In genomic region chr9:114339130-114339908, GRCh38 we compare ENCODE assay signal across 8 cellular contexts. TPM values are rescaled to one million over a fixed set of nuclear protein-coding genes. Genes with fewer than 3 reads are reported as not detected.
DNase-seq lines count a peak whose midpoint lies in the region; ATAC-seq and TF ChIP-seq lines count a peak whose summit lies in the region.

No MANE protein-coding gene starts in this region.

- H3K9me3 ChIP-seq in RWPE2 (ENCODE audit: severe bottlenecking) (no peaks in the 10 kb centered on the region), cardiac muscle cell (ENCODE audit: low read depth) (no peaks in the 10 kb centered on the region), sigmoid colon (no peaks in the 10 kb centered on the region)

- TF ChIP-seq CTCF in GM12864 (IDR thresholded peaks at IDR 0.05; ENCODE audit: low read depth, low read length, missing control alignments) (peak; percentile 89), RWPE2 (IDR thresholded peaks at IDR 0.05; ENCODE audit: poor library complexity, severe bottlenecking) (peak; percentile 86), cardiac muscle cell (IDR thresholded peaks at IDR 0.05; ENCODE audit: low read depth, low read length) (peak; percentile 95), sigmoid colon (IDR thresholded peaks at IDR 0.05) (peak; percentile 45 to 77 (median 66))

- WGBS in sigmoid colon, 2 donors = 84 to 86% methylated on average over 16 of the region's 16 CpGs

- intact Hi-C loops in sigmoid colon (cut with DNase I) = no loop called here

- H3K4me1 ChIP-seq in RWPE2 (ENCODE audit: insufficient read depth, poor library complexity, severe bottlenecking) (peaks cover 8% of the 10 kb centered on the region), cardiac muscle cell (ENCODE audit: low read depth) (no peaks in the 10 kb centered on the region), sigmoid colon (peaks cover 0 to 14% (median 13%) of the 10 kb centered on the region in 4 donors)

- H3K27ac ChIP-seq in RWPE2 (ENCODE audit: poor library complexity, severe bottlenecking) = no peak overlapping the region
- no peak overlapping the region for H3K27ac ChIP-seq in cardiac muscle cell
- H3K27ac ChIP-seq in sigmoid colon = no peak overlapping the region

- H3K27me3 ChIP-seq in RWPE2 (ENCODE audit: insufficient read depth, poor library complexity, severe bottlenecking) = no peaks in the 10 kb centered on the region
- H3K27me3 ChIP-seq in cardiac muscle cell = no peaks in the 10 kb centered on the region
- no peaks in the 10 kb centered on the region for H3K27me3 ChIP-seq in sigmoid colon

- H3K4me3 ChIP-seq in GM12864 (ENCODE audit: low read depth, low read length) = no peak overlapping the region
- H3K4me3 ChIP-seq in RWPE2 (ENCODE audit: severe bottlenecking) = no peak overlapping the region
- H3K4me3 ChIP-seq in cardiac muscle cell = no peak overlapping the region
- no peak overlapping the region for H3K4me3 ChIP-seq in sigmoid colon

- H3K36me3 ChIP-seq in RWPE2 (ENCODE audit: low read depth) = peaks cover 12% of the 10 kb centered on the region
- peaks cover 19% of the 10 kb centered on the region for H3K36me3 ChIP-seq in cardiac muscle cell
- peaks cover 16 to 79% (median 26%) of the 10 kb centered on the region in 4 donors for H3K36me3 ChIP-seq in sigmoid colon

- DNase-seq in GM12864 (ENCODE audit: low read depth) (no peak), RWPE2 (ENCODE audit: low spot score) (no peak), cardiac muscle cell (ENCODE audit: low read depth in 1 of 2, low spot score in 1 of 2) (peak; percentile 54 to 70), sigmoid colon (peak; percentile 76), mesenteric fat pad (ENCODE audit: low spot score) (no peak), cerebellum (ENCODE audit: low spot score) (no peak)
- peak; percentile 44 for DNase-seq in activated gamma-delta T cell treated with anti-CD3 and anti-CD28 coated beads, Interleukin-2, amount 50 U/mL, for 16 hours (ENCODE audit: low read depth)

- ATAC-seq in HG02610 (IDR thresholded peaks at IDR 0.05; ENCODE audit: unreplicated experiment) (peak; percentile 60), RWPE2 (ENCODE audit: low read depth) (peak; percentile 62; the same call in 2 of the 3 replicates)

- TF ChIP-seq POLR2A in sigmoid colon (IDR thresholded peaks at IDR 0.05) = no peak

- no peak for TF ChIP-seq EP300 in sigmoid colon (IDR thresholded peaks at IDR 0.05)

RNA-seq across cellular contexts. Expression of gene ORM2, which starts 9.7 kb away (rescaled TPM):
- total RNA-seq in cardiac muscle cell (not detected in 2 replicates), sigmoid colon (not detected), mesenteric fat pad (not detected), cerebellum (not detected)
- polyA plus RNA-seq in cardiac muscle cell (not detected in 2 replicates), sigmoid colon (under 1 TPM in 1 of 3 donors, not detected in 2; 0.38 TPM)

RNA-seq across cellular contexts. Expression of gene ORM1, which starts 16.4 kb away (rescaled TPM):
- total RNA-seq in cardiac muscle cell = not detected in 2 replicates
- polyA plus RNA-seq in cardiac muscle cell = 0.75 TPM in 1 of 2 replicates, not detected in the other
- not detected for total RNA-seq in sigmoid colon
- 1 to 10 TPM in 2 of 3 donors, not detected in 1; 1.1 to 1.8 TPM for polyA plus RNA-seq in sigmoid colon
- 0.64 TPM for total RNA-seq in mesenteric fat pad
- total RNA-seq in cerebellum = not detected

RNA-seq across cellular contexts. Expression of gene AKNA, which starts 48.5 kb away (rescaled TPM):
- 20.6 and 25.2 TPM in 2 replicates for total RNA-seq in cardiac muscle cell
- polyA plus RNA-seq in cardiac muscle cell = 5.7 and 10.1 TPM in 2 replicates
- 10 to 100 TPM; 13.6 to 18.6 (median 17.7) TPM for total RNA-seq in sigmoid colon
- 10 to 100 TPM in 2 of 3 donors, 1 to 10 TPM in 1; 9.9 to 81.6 (median 10.2) TPM for polyA plus RNA-seq in sigmoid colon
- total RNA-seq in mesenteric fat pad = 44.9 TPM
- total RNA-seq in cerebellum = 10.6 TPM

Comparison
In these comparisons a context has a peak if more than half of its experiments do, and no peak if none do; other contexts are left out.
1. DNase-seq: peak in activated gamma-delta T cell treated with anti-CD3 and anti-CD28 coated beads, Interleukin-2, amount 50 U/mL, for 16 hours (single experiment), cardiac muscle cell (2 of 2) and sigmoid colon (single experiment); none in GM12864 (single experiment), RWPE2 (single experiment), mesenteric fat pad (single experiment) and cerebellum (single experiment).
2. Peak in every context shown above with its lines, with median percentiles within 50 percentile points of each other: CTCF ChIP-seq.